In the genomic region with DNA sequence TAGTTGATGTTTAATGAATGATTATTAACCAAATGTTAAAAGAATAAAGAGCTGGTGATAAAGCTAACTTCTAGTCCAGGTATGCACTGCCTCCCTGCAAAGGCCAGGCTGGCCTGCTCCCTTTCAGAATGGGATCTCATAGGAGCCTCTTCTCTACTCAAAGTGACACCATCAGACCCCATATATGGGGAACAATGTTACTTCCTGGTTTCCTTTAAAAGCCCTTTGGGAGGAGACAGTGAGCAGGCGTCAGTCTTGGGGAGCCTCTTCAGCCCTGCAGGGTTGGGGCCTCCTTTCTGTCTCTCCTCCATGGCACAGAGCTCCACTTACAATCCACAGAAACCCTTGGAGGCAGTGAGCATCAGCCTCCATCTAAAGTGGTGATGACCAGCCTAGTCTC, we compare ENCODE assay signal across 1 cellular context.
TF ChIP-seq lines count a peak whose summit lies in the region.

No MANE protein-coding gene starts in this region.

TF ChIP-seq in H1, 55 proteins besides CTCF, POLR2A, EP300 and RAD21:
- TF ChIP-seq BRCA1 (IDR thresholded peaks at IDR 0.05; ENCODE audit: low read depth, low read length) (no peak), SRF (IDR thresholded peaks at IDR 0.05; ENCODE audit: low read depth, low read length) (peak; percentile 65; the same call in 1 of the 2 replicates)
